35 cellular contexts compared by ENCODE assay signal in genomic region chr2:60778352-60778751, GRCh38.
"Had no signal": no experiment of that assay in that cellular context is flagged by ENCODE, and none has a peak within 500 bp of the region (broad histone marks: within the 10 kb centered on the region; RNA-seq: fewer than 3 reads in every experiment).

No MANE protein-coding gene starts in this region.

- H3K9me3 ChIP-seq: MG63 had no signal

- H3K27me3 ChIP-seq: MG63 had no signal

- H3K4me3 ChIP-seq: MG63 had no signal

- DNase-seq: Karpas-422, MG63, MM.1S, MV-4-11, NCI-H1048, NCI-H1092, NCI-H1092 treated with DMSO at 0.1 percent for 48 hours, NCI-H1105, NCI-H1105 treated with DMSO at 0.1 percent for 48 hours, NCI-H1417, NCI-H1417 treated with DMSO at 0.1 percent for 48 hours, NCI-H1436, NCI-H1436 treated with DMSO at 0.1 percent for 48 hours, NCI-H146, NCI-H1694, NCI-H1694 treated with DMSO at 0.1 percent for 48 hours, NCI-H187, NCI-H187 treated with DMSO at 0.1 percent for 48 hours, NCI-H1930, NCI-H2029, NCI-H2029 treated with DMSO at 0.1 percent for 48 hours, NCI-H2081, NCI-H2081 treated with DMSO at 0.1 percent for 48 hours, NCI-H2107, NCI-H2171, NCI-H2171 treated with DMSO at 0.1 percent for 48 hours, NCI-H2227 treated with DMSO at 0.1 percent for 48 hours, NCI-H226, NCI-H345, NCI-H446, NCI-H446 treated with DMSO at 0.1 percent for 48 hours, NCI-H510A, NCI-H510A treated with DMSO at 0.1 percent for 48 hours, NCI-H524, NCI-H524 treated with DMSO at 0.1 percent for 48 hours had no signal
